Comparison of ENCODE assay signal across 9 cellular contexts in genomic region chr7:104267701-104268368, GRCh38.
DNase-seq lines count a peak whose midpoint lies in the region; TF ChIP-seq lines count a peak whose summit lies in the region.
"Had no signal": no experiment of that assay in that cellular context is flagged by ENCODE, and none has a peak within 500 bp of the region (broad histone marks: within the 10 kb centered on the region; RNA-seq: fewer than 3 reads in every experiment).

No MANE protein-coding gene starts in this region.

- H3K4me3 ChIP-seq in ascending aorta: no peak overlapping the region
- H3K4me3 ChIP-seq: HAP-1 had no signal

- H3K36me3 ChIP-seq in ascending aorta: no peaks in the 10 kb centered on the region
- H3K36me3 ChIP-seq: HAP-1 had no signal

- no peaks in the 10 kb centered on the region for H3K4me1 ChIP-seq in ascending aorta
- H3K4me1 ChIP-seq: HAP-1 had no signal

- DNase-seq in DMS 273 treated with DMSO at 0.1 percent for 48 hours (lab: John Stamatoyannopoulos, UW) (peak; percentile 41), ascending aorta (ENCODE audit: low spot score in 2 of 2) (no peak), medulla oblongata (ENCODE audit: extremely low spot score) (peak; percentile 48), ureter (ENCODE audit: low spot score) (no peak), GDM1 (lab: John Stamatoyannopoulos, UW) (no peak)
- DNase-seq in activated T-cell treated with anti-CD3 and anti-CD28 coated beads, Interleukin-2, amount 50 U/mL, for 1 hour: no peak
- no peak for DNase-seq in activated naive CD4-positive, alpha-beta T cell (lab: John Stamatoyannopoulos, UW)

- H3K9me3 ChIP-seq in ascending aorta: no peaks in the 10 kb centered on the region
- H3K9me3 ChIP-seq: HAP-1 had no signal

- no peak overlapping the region for H3K27ac ChIP-seq in ascending aorta

- TF ChIP-seq CTCF in LNCAP (IDR thresholded peaks at IDR 0.05) (peak; percentile 78), ascending aorta (IDR thresholded peaks at IDR 0.05) (peak in 2 of 3 experiments; percentile 11 to 34)

- no peaks in the 10 kb centered on the region for H3K27me3 ChIP-seq in ascending aorta

- intact Hi-C loops in ascending aorta (cut with DNase I): no loop called here

Comparison
In these comparisons a context has a peak if more than half of its experiments do, and no peak if none do; other contexts are left out.
1. DNase-seq: peak in DMS 273 treated with DMSO at 0.1 percent for 48 hours (single experiment) and medulla oblongata (single experiment); none in ascending aorta (0 of 2), activated T-cell treated with anti-CD3 and anti-CD28 coated beads, Interleukin-2, amount 50 U/mL, for 1 hour (single experiment), activated naive CD4-positive, alpha-beta T cell (0 of 4), ureter (single experiment) and GDM1 (single experiment).